8 cellular contexts compared by ENCODE assay signal in genomic region chr11:86067230-86068137, GRCh38. TPM values are rescaled to one million over a fixed set of nuclear protein-coding genes. Genes with fewer than 3 reads are reported as not detected.
DNase-seq lines count a peak whose midpoint lies in the region; ATAC-seq, FAIRE-seq and TF ChIP-seq lines count a peak whose summit lies in the region.

No MANE protein-coding gene starts in this region.

- no peak for FAIRE-seq in frontal cortex (lab: Jason Lieb, UNC)

- H3K27me3 ChIP-seq in suprapubic skin, result no peaks in the 10 kb centered on the region

- in situ Hi-C loops in astrocyte of the cerebellum (cut with HindIII; ENCODE audit: low sequenced_read_pairs), result loop anchor here (5.0 kb wide), 1 partner anchor 80 kb away; no protein-coding TSS in a partner anchor

- TF ChIP-seq POLR2A in suprapubic skin (IDR thresholded peaks at IDR 0.05) (no peak), GM18505 (IDR thresholded peaks at IDR 0.05; ENCODE audit: borderline replicate concordance, extremely low read depth, insufficient read depth, insufficient read length) (no peak)

- no peak for TF ChIP-seq EP300 in suprapubic skin (IDR thresholded peaks at IDR 0.05)

- peaks cover 53% of the 10 kb centered on the region for H3K4me1 ChIP-seq in suprapubic skin

- WGBS in suprapubic skin, result under 1% methylated on average over 14 of the region's 14 CpGs

- no peaks in the 10 kb centered on the region for H3K9me3 ChIP-seq in suprapubic skin

- TF ChIP-seq CTCF in GM12875 (IDR thresholded peaks at IDR 0.05; ENCODE audit: borderline replicate concordance, insufficient read depth, low read depth, low read length), result no peak
- TF ChIP-seq CTCF in astrocyte of the cerebellum (IDR thresholded peaks at IDR 0.05; ENCODE audit: low read depth, low read length, missing control alignments), result no peak
- TF ChIP-seq CTCF in suprapubic skin (IDR thresholded peaks at IDR 0.05), result no peak

- H3K36me3 ChIP-seq in suprapubic skin, result no peaks in the 10 kb centered on the region

- H3K27ac ChIP-seq in suprapubic skin, result peak overlapping the region; percentile 99

- no peak for ATAC-seq in GM18505 (IDR thresholded peaks at IDR 0.05; ENCODE audit: unreplicated experiment)

- peak; percentile 17 for DNase-seq in NCI-H1417 treated with DMSO at 0.1 percent for 48 hours (lab: John Stamatoyannopoulos, UW)
- no peak for DNase-seq in astrocyte of the cerebellum (ENCODE audit: low read depth)
- peak; percentile 55 for DNase-seq in left kidney (ENCODE audit: low read depth, low spot score)
- DNase-seq in suprapubic skin (ENCODE audit: low spot score in 2 of 2), result no peak
- DNase-seq in NCI-H1436 (lab: John Stamatoyannopoulos, UW), result no peak
- DNase-seq in frontal cortex (ENCODE audit: low spot score in 2 of 2), result no peak

- H3K4me3 ChIP-seq in GM12875 (ENCODE audit: low read depth, low read length) (peak overlapping the region; percentile 98), astrocyte of the cerebellum (ENCODE audit: low read depth, low read length) (peak overlapping the region; percentile 94), suprapubic skin (peak overlapping the region; percentile 100)

RNA-seq across cellular contexts. Expression of gene PICALM, which starts 1.4 kb away (rescaled TPM):
- total RNA-seq in suprapubic skin (100 to 1,000 TPM; 164 to 386 (median 189) TPM), frontal cortex (1,205 TPM)

Comparison
In these comparisons a context has a peak if more than half of its experiments do, and no peak if none do; other contexts are left out.
1. DNase-seq: peak in NCI-H1417 treated with DMSO at 0.1 percent for 48 hours (single experiment) and left kidney (single experiment); none in astrocyte of the cerebellum (single experiment), suprapubic skin (0 of 2), NCI-H1436 (single experiment) and frontal cortex (0 of 2).
2. Peak in every context shown above with its lines, with median percentiles within 50 percentile points of each other: H3K4me3 ChIP-seq.